ENCODE assay signal across 31 cellular contexts in genomic region chr19:55778331-55778730, GRCh38. TPM values are rescaled to one million over a fixed set of nuclear protein-coding genes. Genes with fewer than 3 reads are reported as not detected.
"Had no signal": no experiment of that assay in that cellular context is flagged by ENCODE, and none has a peak within 500 bp of the region (broad histone marks: within the 10 kb centered on the region; RNA-seq: fewer than 3 reads in every experiment).

No MANE protein-coding gene starts in this region.

- H3K4me2 ChIP-seq: KMS-11 had no signal

- H3K4me3 ChIP-seq: ascending aorta, cardiac muscle cell had no signal

- H3K27me3 ChIP-seq: ascending aorta, cardiac muscle cell had no signal

- H3K36me3 ChIP-seq: ascending aorta, cardiac muscle cell, WERI-Rb-1 had no signal

- H3K9me3 ChIP-seq: ascending aorta had no signal

- H3K27me3 Mint-ChIP-seq: activated naive CD8-positive, alpha-beta T cell treated with anti-CD3 and anti-CD28 coated beads, Interleukin-2, amount 10 ng/mL, durations not matched to agents 7 days and 5 days had no signal

- H3K4me1 ChIP-seq: ascending aorta had no signal

- H3K27ac Mint-ChIP-seq: activated CD8-positive, alpha-beta T cell treated with anti-CD3 and anti-CD28 coated beads for 36 hours; activated naive CD8-positive, alpha-beta T cell treated with anti-CD3 and anti-CD28 coated beads, Interleukin-2, amount 10 ng/mL, durations not matched to agents 7 days and 5 days; activated T-cell treated with anti-CD3 and anti-CD28 coated beads, Interleukin-2, amount 50 U/mL, for 72 hours; activated T-helper 17 cell treated with anti-CD3 and anti-CD28 coated beads, Interleukin-2, amount 50 U/mL, for 72 hours had no signal

- H3K4me1 Mint-ChIP-seq: activated naive CD8-positive, alpha-beta T cell treated with anti-CD3 and anti-CD28 coated beads, Interleukin-2, amount 10 ng/mL, durations not matched to agents 7 days and 5 days; activated T-helper 17 cell treated with anti-CD3 and anti-CD28 coated beads, Interleukin-2, amount 50 U/mL, for 72 hours; central memory CD8-positive, alpha-beta T cell had no signal

- ATAC-seq: activated CD8-positive, alpha-beta T cell treated with anti-CD3 and anti-CD28 coated beads for 36 hours; activated T-cell treated with anti-CD3 and anti-CD28 coated beads, Interleukin-2, amount 50 U/mL, for 72 hours; activated T-helper 17 cell treated with anti-CD3 and anti-CD28 coated beads, Interleukin-2, amount 50 U/mL, for 72 hours had no signal

- H3K9me3 Mint-ChIP-seq: activated CD8-positive, alpha-beta T cell treated with anti-CD3 and anti-CD28 coated beads for 36 hours; activated naive CD8-positive, alpha-beta T cell treated with anti-CD3 and anti-CD28 coated beads, Interleukin-2, amount 10 ng/mL, durations not matched to agents 7 days and 5 days; activated T-cell treated with anti-CD3 and anti-CD28 coated beads, Interleukin-2, amount 50 U/mL, for 72 hours; activated T-helper 17 cell treated with anti-CD3 and anti-CD28 coated beads, Interleukin-2, amount 50 U/mL, for 72 hours; central memory CD8-positive, alpha-beta T cell had no signal

- H3K4me3 Mint-ChIP-seq: activated CD8-positive, alpha-beta T cell treated with anti-CD3 and anti-CD28 coated beads for 36 hours; activated naive CD8-positive, alpha-beta T cell treated with anti-CD3 and anti-CD28 coated beads, Interleukin-2, amount 10 ng/mL, durations not matched to agents 7 days and 5 days; activated T-cell treated with anti-CD3 and anti-CD28 coated beads, Interleukin-2, amount 50 U/mL, for 72 hours; activated T-helper 17 cell treated with anti-CD3 and anti-CD28 coated beads, Interleukin-2, amount 50 U/mL, for 72 hours; central memory CD8-positive, alpha-beta T cell had no signal

- H3K27ac ChIP-seq: ascending aorta, cardiac muscle cell, KMS-11, WERI-Rb-1 had no signal

- DNase-seq: activated CD4-positive, alpha-beta T cell treated with anti-CD3 and anti-CD28 coated beads for 1 hour; activated CD4-positive, alpha-beta T cell treated with anti-CD3 and anti-CD28 coated beads for 48 hours; activated CD4-positive, CD25-positive, alpha-beta regulatory T cell; activated CD8-positive, alpha-beta T cell treated with anti-CD3 and anti-CD28 coated beads for 36 hours; activated effector memory CD4-positive, alpha-beta T cell treated with anti-CD3 and anti-CD28 coated beads, Interleukin-2, amount 50 U/mL, for 16 hours; activated naive CD4-positive, alpha-beta T cell; activated naive CD4-positive, alpha-beta T cell treated with anti-CD3 and anti-CD28 coated beads, Interleukin-2, amount 50 U/mL, for 16 hours; activated naive CD8-positive, alpha-beta T cell treated with anti-CD3 and anti-CD28 coated beads, Interleukin-2, amount 10 ng/mL, durations not matched to agents 7 days and 5 days; activated T-cell treated with anti-CD3 and anti-CD28 coated beads, Interleukin-2, amount 50 U/mL, for 1 hour; amygdala; NCI-H146; NCI-H2029 treated with DMSO at 0.1 percent for 48 hours; NCI-H2171 treated with DMSO at 0.1 percent for 48 hours; NCI-H2227 treated with DMSO at 0.1 percent for 48 hours; NCI-H510A treated with DMSO at 0.1 percent for 48 hours; Right ventricle myocardium superior; SW 1271; T-helper 1 cell; T-helper 2 cell; T-helper 9 cell; WERI-Rb-1 had no signal

- H3K36me3 Mint-ChIP-seq: activated naive CD8-positive, alpha-beta T cell treated with anti-CD3 and anti-CD28 coated beads, Interleukin-2, amount 10 ng/mL, durations not matched to agents 7 days and 5 days had no signal

RNA-seq across cellular contexts. Expression of gene RFPL4AL1, which starts 9.4 kb away (rescaled TPM):
- total RNA-seq: activated CD8-positive, alpha-beta memory T cell treated with anti-CD3 and anti-CD28 coated beads for 36 hours; activated CD8-positive, alpha-beta T cell treated with anti-CD3 and anti-CD28 coated beads for 36 hours; activated naive CD8-positive, alpha-beta T cell treated with anti-CD3 and anti-CD28 coated beads, Interleukin-2, amount 10 ng/mL, durations not matched to agents 7 days and 5 days; activated T-cell treated with anti-CD3 and anti-CD28 coated beads, Interleukin-2, amount 50 U/mL, for 72 hours; activated T-helper 17 cell treated with anti-CD3 and anti-CD28 coated beads, Interleukin-2, amount 50 U/mL, for 72 hours; ascending aorta; cardiac muscle cell; chondrocyte; M059J; Right ventricle myocardium superior had no signal
- polyA plus RNA-seq: adipose tissue, cardiac muscle cell had no signal

RNA-seq across cellular contexts. Expression of gene RFPL4A, which starts 19.4 kb away (rescaled TPM):
- total RNA-seq: activated CD8-positive, alpha-beta memory T cell treated with anti-CD3 and anti-CD28 coated beads for 36 hours; activated CD8-positive, alpha-beta T cell treated with anti-CD3 and anti-CD28 coated beads for 36 hours; activated naive CD8-positive, alpha-beta T cell treated with anti-CD3 and anti-CD28 coated beads, Interleukin-2, amount 10 ng/mL, durations not matched to agents 7 days and 5 days; activated T-cell treated with anti-CD3 and anti-CD28 coated beads, Interleukin-2, amount 50 U/mL, for 72 hours; activated T-helper 17 cell treated with anti-CD3 and anti-CD28 coated beads, Interleukin-2, amount 50 U/mL, for 72 hours; ascending aorta; cardiac muscle cell; chondrocyte; M059J; Right ventricle myocardium superior had no signal
- polyA plus RNA-seq: adipose tissue, cardiac muscle cell had no signal

RNA-seq across cellular contexts. Expression of gene NLRP9, which starts 40.1 kb away (rescaled TPM):
- total RNA-seq: activated CD8-positive, alpha-beta memory T cell treated with anti-CD3 and anti-CD28 coated beads for 36 hours; activated CD8-positive, alpha-beta T cell treated with anti-CD3 and anti-CD28 coated beads for 36 hours; activated naive CD8-positive, alpha-beta T cell treated with anti-CD3 and anti-CD28 coated beads, Interleukin-2, amount 10 ng/mL, durations not matched to agents 7 days and 5 days; activated T-cell treated with anti-CD3 and anti-CD28 coated beads, Interleukin-2, amount 50 U/mL, for 72 hours; activated T-helper 17 cell treated with anti-CD3 and anti-CD28 coated beads, Interleukin-2, amount 50 U/mL, for 72 hours; ascending aorta; cardiac muscle cell; chondrocyte; M059J; Right ventricle myocardium superior had no signal
- polyA plus RNA-seq: adipose tissue, cardiac muscle cell had no signal

RNA-seq across cellular contexts. Expression of gene NLRP11, which starts 53.5 kb away (rescaled TPM):
- total RNA-seq: activated naive CD8-positive, alpha-beta T cell treated with anti-CD3 and anti-CD28 coated beads, Interleukin-2, amount 10 ng/mL, durations not matched to agents 7 days and 5 days; activated T-cell treated with anti-CD3 and anti-CD28 coated beads, Interleukin-2, amount 50 U/mL, for 72 hours; ascending aorta; cardiac muscle cell; chondrocyte; Right ventricle myocardium superior had no signal
- polyA plus RNA-seq: cardiac muscle cell had no signal

RNA-seq across cellular contexts. Expression of gene NLRP4, which starts 58.0 kb away (rescaled TPM):
- total RNA-seq: activated CD8-positive, alpha-beta memory T cell treated with anti-CD3 and anti-CD28 coated beads for 36 hours; activated CD8-positive, alpha-beta T cell treated with anti-CD3 and anti-CD28 coated beads for 36 hours; activated naive CD8-positive, alpha-beta T cell treated with anti-CD3 and anti-CD28 coated beads, Interleukin-2, amount 10 ng/mL, durations not matched to agents 7 days and 5 days; activated T-cell treated with anti-CD3 and anti-CD28 coated beads, Interleukin-2, amount 50 U/mL, for 72 hours; activated T-helper 17 cell treated with anti-CD3 and anti-CD28 coated beads, Interleukin-2, amount 50 U/mL, for 72 hours; ascending aorta; cardiac muscle cell; chondrocyte; M059J; Right ventricle myocardium superior had no signal
- polyA plus RNA-seq: adipose tissue, cardiac muscle cell had no signal
